In genomic region chr20:7399575-7399974, GRCh38 we compare ENCODE assay signal across 18 cellular contexts.
"Had no signal": no experiment of that assay in that cellular context is flagged by ENCODE, and none has a peak within 500 bp of the region (broad histone marks: within the 10 kb centered on the region; RNA-seq: fewer than 3 reads in every experiment).

No MANE protein-coding gene starts in this region.

- DNase-seq: activated CD4-positive, alpha-beta T cell treated with anti-CD3 and anti-CD28 coated beads, Interleukin-2, amount 10 ng/mL, durations not matched to agents 7 days and 5 days; activated CD8-positive, alpha-beta memory T cell treated with anti-CD3 and anti-CD28 coated beads, Interleukin-2, amount 10 ng/mL, durations not matched to agents 7 days and 5 days; activated CD8-positive, alpha-beta T cell treated with anti-CD3 and anti-CD28 coated beads for 36 hours; activated effector memory CD4-positive, alpha-beta T cell treated with anti-CD3 and anti-CD28 coated beads, Interleukin-2, amount 50 U/mL, for 16 hours; activated naive CD4-positive, alpha-beta T cell treated with anti-CD3 and anti-CD28 coated beads, Interleukin-2, amount 10 ng/mL, durations not matched to agents 7 days and 5 days; activated T-cell treated with anti-CD3 and anti-CD28 coated beads for 4 hours; amygdala; effector CD4-positive, alpha-beta T cell; foreskin keratinocyte; left ventricle myocardium superior; naive B cell; stimulated activated CD4-positive, alpha-beta T cell treated with anti-CD3 and anti-CD28 coated beads, Interleukin-4, amount 100 ng/mL, for 1 hour; stimulated activated naive CD8-positive, alpha-beta T cell treated with anti-CD3 and anti-CD28 coated beads, Interleukin-15, Interleukin-2, amounts not matched to agents 100 U/mL and 50 U/mL, for 24 hours; T1000; thyroid gland had no signal

- H3K4me1 ChIP-seq: foreskin keratinocyte, thyroid gland had no signal

- H3K27ac ChIP-seq: foreskin keratinocyte, thyroid gland had no signal

- H3K27me3 ChIP-seq: foreskin keratinocyte, thyroid gland had no signal

- H3K4me1 Mint-ChIP-seq: activated CD4-positive, alpha-beta T cell treated with anti-CD3 and anti-CD28 coated beads, Interleukin-2, amount 10 ng/mL, durations not matched to agents 7 days and 5 days; activated CD8-positive, alpha-beta memory T cell treated with anti-CD3 and anti-CD28 coated beads, Interleukin-2, amount 10 ng/mL, durations not matched to agents 7 days and 5 days; activated naive CD4-positive, alpha-beta T cell treated with anti-CD3 and anti-CD28 coated beads, Interleukin-2, amount 10 ng/mL, durations not matched to agents 7 days and 5 days; memory B cell; naive B cell; neural crest cell had no signal

- H3K4me3 ChIP-seq: thyroid gland had no signal

- H3K4me3 Mint-ChIP-seq: activated CD4-positive, alpha-beta T cell treated with anti-CD3 and anti-CD28 coated beads, Interleukin-2, amount 10 ng/mL, durations not matched to agents 7 days and 5 days; activated CD8-positive, alpha-beta memory T cell treated with anti-CD3 and anti-CD28 coated beads, Interleukin-2, amount 10 ng/mL, durations not matched to agents 7 days and 5 days; activated CD8-positive, alpha-beta T cell treated with anti-CD3 and anti-CD28 coated beads for 36 hours; activated naive CD4-positive, alpha-beta T cell treated with anti-CD3 and anti-CD28 coated beads, Interleukin-2, amount 10 ng/mL, durations not matched to agents 7 days and 5 days; memory B cell; naive B cell; neural crest cell; T-helper 1 cell treated with Interleukin-12 subunit alpha and Interleukin-12 subunit beta and Interleukin-4 antibody, amounts not matched to agents 30 μg/mL and 1 μg/mL, for 36 hours had no signal

- H3K27ac Mint-ChIP-seq: activated CD4-positive, alpha-beta T cell treated with anti-CD3 and anti-CD28 coated beads, Interleukin-2, amount 10 ng/mL, durations not matched to agents 7 days and 5 days; activated CD8-positive, alpha-beta memory T cell treated with anti-CD3 and anti-CD28 coated beads, Interleukin-2, amount 10 ng/mL, durations not matched to agents 7 days and 5 days; activated CD8-positive, alpha-beta T cell treated with anti-CD3 and anti-CD28 coated beads for 36 hours; activated naive CD4-positive, alpha-beta T cell treated with anti-CD3 and anti-CD28 coated beads, Interleukin-2, amount 10 ng/mL, durations not matched to agents 7 days and 5 days; memory B cell; naive B cell; T-helper 1 cell treated with Interleukin-12 subunit alpha and Interleukin-12 subunit beta and Interleukin-4 antibody, amounts not matched to agents 30 μg/mL and 1 μg/mL, for 36 hours had no signal

- H3K36me3 Mint-ChIP-seq: activated CD8-positive, alpha-beta memory T cell treated with anti-CD3 and anti-CD28 coated beads, Interleukin-2, amount 10 ng/mL, durations not matched to agents 7 days and 5 days; activated naive CD4-positive, alpha-beta T cell treated with anti-CD3 and anti-CD28 coated beads, Interleukin-2, amount 10 ng/mL, durations not matched to agents 7 days and 5 days; memory B cell; naive B cell had no signal

- H3K36me3 ChIP-seq: thyroid gland had no signal

- H3K9me3 ChIP-seq: thyroid gland had no signal

- ATAC-seq: activated CD8-positive, alpha-beta memory T cell treated with anti-CD3 and anti-CD28 coated beads, Interleukin-2, amount 10 ng/mL, durations not matched to agents 7 days and 5 days; activated CD8-positive, alpha-beta T cell treated with anti-CD3 and anti-CD28 coated beads for 36 hours; foreskin keratinocyte; left ventricle myocardium superior; stimulated activated naive CD8-positive, alpha-beta T cell treated with anti-CD3 and anti-CD28 coated beads, Interleukin-15, Interleukin-2, amounts not matched to agents 100 U/mL and 50 U/mL, for 24 hours had no signal

- H3K9me3 Mint-ChIP-seq: activated CD4-positive, alpha-beta T cell treated with anti-CD3 and anti-CD28 coated beads, Interleukin-2, amount 10 ng/mL, durations not matched to agents 7 days and 5 days had no signal
